ENCODE assay signal across 8 cellular contexts in genomic region chr1:203305809-203306088, GRCh38. TPM values are rescaled to one million over a fixed set of nuclear protein-coding genes. Genes with fewer than 3 reads are reported as not detected.
DNase-seq lines count a peak whose midpoint lies in the region; ATAC-seq, FAIRE-seq and TF ChIP-seq lines count a peak whose summit lies in the region.

No MANE protein-coding gene starts in this region.

- H3K9ac ChIP-seq in astrocyte (ENCODE audit: low read length) (peak overlapping the region; percentile 86), stomach smooth muscle (ENCODE audit: low read length in 2 of 2) (peak overlapping the region; percentile 98 to 100)

- no peaks in the 10 kb centered on the region for H3K9me3 Mint-ChIP-seq in astrocyte (ENCODE audit: unreplicated experiment)

- peaks cover 39% of the 10 kb centered on the region for H3K4me1 Mint-ChIP-seq in astrocyte (ENCODE audit: low read depth, unreplicated experiment)

- H3K4me2 ChIP-seq in astrocyte (ENCODE audit: low read length) = peak overlapping the region; percentile 93

- H3K27ac Mint-ChIP-seq in astrocyte (ENCODE audit: unreplicated experiment) = peak overlapping the region; percentile 81

- no peak for TF ChIP-seq CTCF in GM12864 (IDR thresholded peaks at IDR 0.05; ENCODE audit: low read depth, low read length, missing control alignments)
- no peak for TF ChIP-seq CTCF in astrocyte (IDR thresholded peaks at IDR 0.05; ENCODE audit: insufficient read depth, low read depth, low read length)
- TF ChIP-seq CTCF in kidney epithelial cell (IDR thresholded peaks at IDR 0.05; ENCODE audit: insufficient read depth, low read length, poor library complexity, severe bottlenecking) = no peak

- in situ Hi-C loops in ACHN (cut with HindIII; ENCODE audit: low pct_ligation_motif_present, low pct_unique_long_range_greater_than_20kb, low sequenced_read_pairs) = no loop called here

- H3K36me3 Mint-ChIP-seq in astrocyte (ENCODE audit: low read depth, unreplicated experiment) = peaks cover 9% of the 10 kb centered on the region

- H3K4me1 ChIP-seq in astrocyte (ENCODE audit: insufficient read depth, low read length) = peaks cover 26% of the 10 kb centered on the region
- H3K4me1 ChIP-seq in stomach smooth muscle (ENCODE audit: control insufficient read depth, insufficient read depth, low read length) = peaks cover 37% of the 10 kb centered on the region

- peak overlapping the region; percentile 97 for H3K4me3 Mint-ChIP-seq in astrocyte (ENCODE audit: unreplicated experiment)

- peaks cover 6% of the 10 kb centered on the region for H3K36me3 ChIP-seq in astrocyte (ENCODE audit: insufficient read depth, low read length)
- peaks cover 1% of the 10 kb centered on the region for H3K36me3 ChIP-seq in kidney epithelial cell (ENCODE audit: control insufficient read depth, insufficient read depth, low read length)
- H3K36me3 ChIP-seq in stomach smooth muscle (ENCODE audit: control insufficient read depth in 2 of 2, insufficient read depth in 2 of 2, low read length in 2 of 2) = peaks cover 21 to 35% of the 10 kb centered on the region in 2 donors

- H3K79me2 ChIP-seq in astrocyte (ENCODE audit: insufficient read depth, low read length) = peaks cover 37% of the 10 kb centered on the region

- H3K9me3 ChIP-seq in astrocyte (ENCODE audit: insufficient read depth, low read depth, low read length) = no peaks in the 10 kb centered on the region
- H3K9me3 ChIP-seq in stomach smooth muscle (ENCODE audit: control insufficient read depth in 2 of 2, low read length in 2 of 2) = no peaks in the 10 kb centered on the region

- FAIRE-seq in astrocyte (lab: Jason Lieb, UNC) = no peak

- H2AFZ ChIP-seq in astrocyte (ENCODE audit: low read depth, low read length) = peak overlapping the region; percentile 53

- H3K27me3 ChIP-seq in astrocyte (ENCODE audit: insufficient read depth, low read length) = peaks cover 3% of the 10 kb centered on the region
- H3K27me3 ChIP-seq in kidney epithelial cell (ENCODE audit: control insufficient read depth, insufficient read depth, low read length) = peaks cover 2% of the 10 kb centered on the region
- no peaks in the 10 kb centered on the region for H3K27me3 ChIP-seq in stomach smooth muscle (ENCODE audit: control insufficient read depth in 1 of 2, insufficient read depth in 2 of 2, low read length in 2 of 2)

- peaks cover 19% of the 10 kb centered on the region for H3K27me3 Mint-ChIP-seq in astrocyte (ENCODE audit: low read depth, unreplicated experiment)

- peak overlapping the region; percentile 93 for H3K4me3 ChIP-seq in GM12864 (ENCODE audit: low read depth, low read length)
- H3K4me3 ChIP-seq in astrocyte (ENCODE audit: insufficient read depth, low read depth, low read length) = peak overlapping the region; percentile 72
- peak overlapping the region; percentile 94 for H3K4me3 ChIP-seq in kidney epithelial cell (ENCODE audit: low read depth, low read length)
- H3K4me3 ChIP-seq in stomach smooth muscle (ENCODE audit: low read length in 2 of 2) = peak overlapping the region; percentile 71 to 98

- peak; percentile 4 for ATAC-seq in HG03064 (IDR thresholded peaks at IDR 0.05; ENCODE audit: low read depth, unreplicated experiment)

- H4K20me1 ChIP-seq in astrocyte (ENCODE audit: insufficient read depth, low read length) = peaks cover 45% of the 10 kb centered on the region

- peak overlapping the region; percentile 53 for H3K27ac ChIP-seq in astrocyte (ENCODE audit: low read depth, low read length)
- peak overlapping the region; percentile 100 for H3K27ac ChIP-seq in stomach smooth muscle (ENCODE audit: low read length)

- DNase-seq in GM12864 (ENCODE audit: low read depth) = no peak
- DNase-seq in astrocyte (ENCODE audit: low read depth) = no peak
- DNase-seq in kidney epithelial cell (ENCODE audit: low read depth) = no peak
- no peak for DNase-seq in NCI-H2029 (lab: John Stamatoyannopoulos, UW)
- DNase-seq in kidney tubule cell (ENCODE audit: low spot score) = no peak
- DNase-seq in ACHN = no peak

RNA-seq across cellular contexts. Expression of gene BTG2, which starts 0.4 kb away (rescaled TPM):
- total RNA-seq in astrocyte = 46.4 and 58.3 TPM in 2 replicates
- 24.1 and 24.3 TPM in 2 replicates for total RNA-seq in kidney epithelial cell

RNA-seq across cellular contexts. Expression of gene FMOD, which starts 45.2 kb away (rescaled TPM):
- total RNA-seq in astrocyte (not detected in 2 replicates), kidney epithelial cell (0.62 and 0.79 TPM in 2 replicates)
